In the genomic region with DNA sequence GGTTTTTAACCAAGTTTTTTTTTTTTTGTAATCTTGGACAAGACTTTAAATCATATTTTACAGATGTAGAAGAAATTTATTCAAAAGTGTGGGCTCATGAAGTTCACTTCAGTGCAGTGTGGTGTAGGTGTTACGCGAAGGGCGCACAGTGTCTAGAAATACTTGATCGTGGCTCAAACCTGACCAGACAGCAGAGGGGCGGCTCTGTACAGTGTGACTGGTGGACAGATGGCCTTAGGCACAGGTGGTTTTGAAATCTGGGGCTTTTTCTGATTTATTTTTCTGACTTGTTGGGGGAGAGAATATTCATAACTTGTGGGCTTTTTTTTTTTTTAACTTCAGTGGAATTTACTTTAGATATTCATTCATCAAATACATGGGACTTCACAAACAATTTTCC, we compare ENCODE assay signal across 14 cellular contexts.
DNase-seq lines count a peak whose midpoint lies in the region; ATAC-seq, FAIRE-seq and TF ChIP-seq lines count a peak whose summit lies in the region.
"Had no signal": no experiment of that assay in that cellular context is flagged by ENCODE, and none has a peak within 500 bp of the region (broad histone marks: within the 10 kb centered on the region; RNA-seq: fewer than 3 reads in every experiment).

No MANE protein-coding gene starts in this region.

- TF ChIP-seq CTCF in D721Med (IDR thresholded peaks at IDR 0.05; ENCODE audit: insufficient read depth, missing control alignments) = no peak

- peak; percentile 25 for FAIRE-seq in D721Med (lab: Jason Lieb, UNC)
- FAIRE-seq: GM12878, H54 had no signal

- DNase-seq in D721Med (ENCODE audit: insufficient read length, low spot score) (peak; percentile 29), NCI-H524 treated with DMSO at 0.1 percent for 48 hours (lab: John Stamatoyannopoulos, UW) (peak; percentile 88), cerebellar cortex (ENCODE audit: low spot score) (peak; percentile 47), myocyte (ENCODE audit: low read depth) (peak; percentile 30), SIG-M5 (lab: John Stamatoyannopoulos, UW) (no peak), NCI-H1092 treated with DMSO at 0.1 percent for 48 hours (lab: John Stamatoyannopoulos, UW) (no peak)
- DNase-seq: CD4-positive, CD25-positive, alpha-beta regulatory T cell; CD8-positive, alpha-beta memory T cell; COR-L47; HCEC 1CT had no signal

- ATAC-seq in GM19452 (IDR thresholded peaks at IDR 0.05; ENCODE audit: unreplicated experiment) = no peak
- ATAC-seq: GM12878, GM23338 had no signal

Comparison
In these comparisons a context has a peak if more than half of its experiments do, and no peak if none do; other contexts are left out.
1. DNase-seq: peak in D721Med (single experiment), NCI-H524 treated with DMSO at 0.1 percent for 48 hours (single experiment), cerebellar cortex (single experiment) and myocyte (single experiment); none in SIG-M5 (single experiment) and NCI-H1092 treated with DMSO at 0.1 percent for 48 hours (single experiment).